ENCODE assay signal across 9 cellular contexts in genomic region chr15:67091966-67092677, GRCh38. TPM values are rescaled to one million over a fixed set of nuclear protein-coding genes. Genes with fewer than 3 reads are reported as not detected.
DNase-seq lines count a peak whose midpoint lies in the region; ATAC-seq and TF ChIP-seq lines count a peak whose summit lies in the region.
"Had no signal": no experiment of that assay in that cellular context is flagged by ENCODE, and none has a peak within 500 bp of the region (broad histone marks: within the 10 kb centered on the region; RNA-seq: fewer than 3 reads in every experiment).

No MANE protein-coding gene starts in this region.

- H3K36me3 Mint-ChIP-seq in activated T-cell treated with anti-CD3 and anti-CD28 coated beads, Interleukin-2, amount 50 U/mL, for 72 hours (ENCODE audit: insufficient read depth in 2 of 2), result peaks cover 6 to 11% of the 10 kb centered on the region in 2 donors
- peaks cover 33% of the 10 kb centered on the region for H3K36me3 Mint-ChIP-seq in activated B cell treated with CpG ODN at 0.5 μM for 24 hours (ENCODE audit: low read depth)

- peak overlapping the region; percentile 39 for H3K4me3 ChIP-seq in iPS-20b (ENCODE audit: low read length)
- H3K4me3 ChIP-seq in subcutaneous abdominal adipose tissue (ENCODE audit: low read depth in 1 of 5, low read length in 5 of 5), result no peak overlapping the region

- H3K4me1 ChIP-seq in iPS-20b (ENCODE audit: insufficient read depth, low read length) (peaks cover 31% of the 10 kb centered on the region), subcutaneous abdominal adipose tissue (ENCODE audit: control insufficient read depth in 5 of 5, insufficient read depth in 5 of 5, low read length in 5 of 5) (peaks cover 4 to 60% (median 57%) of the 10 kb centered on the region in 5 donors)

- H3K4me3 Mint-ChIP-seq in activated T-cell treated with anti-CD3 and anti-CD28 coated beads, Interleukin-2, amount 50 U/mL, for 72 hours, result peak overlapping the region; percentile 72 to 88
- peak overlapping the region; percentile 74 for H3K4me3 Mint-ChIP-seq in activated B cell treated with CpG ODN at 0.5 μM for 24 hours

- peak overlapping the region; percentile 97 for H3K27ac Mint-ChIP-seq in activated T-cell treated with anti-CD3 and anti-CD28 coated beads, Interleukin-2, amount 50 U/mL, for 72 hours
- peak overlapping the region; percentile 95 for H3K27ac Mint-ChIP-seq in activated B cell treated with CpG ODN at 0.5 μM for 24 hours

- POLR2A ChIA-PET in activated B cell treated with CpG ODN at 0.5 μM for 24 hours (lab: Charles Lee), result interaction anchor here (1.0 to 36.9 kb wide), 8 partner anchors 10 to 149 kb away, joined by 3 to 1703 read pairs (median 28); partner anchors contain the start of gene SMAD3

- no peak for DNase-seq in activated T-cell treated with anti-CD3 and anti-CD28 coated beads, Interleukin-2, amount 50 U/mL, for 72 hours
- no peak for DNase-seq in activated T-cell treated with anti-CD3 and anti-CD28 coated beads, Interleukin-2, amount 50 U/mL, for 1 hour
- DNase-seq in activated B cell treated with CpG ODN at 0.5 μM for 24 hours, result no peak
- DNase-seq in amniotic stem cell (lab: John Stamatoyannopoulos, UW), result no peak
- DNase-seq: stimulated activated CD4-positive, alpha-beta T cell treated with anti-CD3 and anti-CD28 coated beads, Interleukin-12 subunit alpha, Interleukin-12 subunit beta, amount 100 ng/mL, for 4 hours had no signal

- H3K9me3 Mint-ChIP-seq in activated T-cell treated with anti-CD3 and anti-CD28 coated beads, Interleukin-2, amount 50 U/mL, for 72 hours, result no peaks in the 10 kb centered on the region
- H3K9me3 Mint-ChIP-seq in activated B cell treated with CpG ODN at 0.5 μM for 24 hours, result no peaks in the 10 kb centered on the region

- H3K9ac ChIP-seq in iPS-20b (ENCODE audit: low read depth, low read length) (peak overlapping the region; percentile 57; the same call in 1 of the 2 replicates), subcutaneous abdominal adipose tissue (ENCODE audit: low read length in 5 of 5) (no peak overlapping the region)

- H3K9me3 ChIP-seq in iPS-20b (ENCODE audit: insufficient read depth, low read depth, low read length) (no peaks in the 10 kb centered on the region), subcutaneous abdominal adipose tissue (ENCODE audit: control insufficient read depth in 5 of 5, low read length in 5 of 5) (no peaks in the 10 kb centered on the region)

- H3K27me3 Mint-ChIP-seq in activated T-cell treated with anti-CD3 and anti-CD28 coated beads, Interleukin-2, amount 50 U/mL, for 72 hours (ENCODE audit: low read depth), result no peaks in the 10 kb centered on the region
- no peaks in the 10 kb centered on the region for H3K27me3 Mint-ChIP-seq in activated B cell treated with CpG ODN at 0.5 μM for 24 hours

- CTCF ChIA-PET in activated B cell treated with CpG ODN at 0.5 μM for 24 hours (lab: Charles Lee), result interaction anchor here (1.0 to 2.9 kb wide), 7 partner anchors 9 to 208 kb away, joined by 3 to 22 read pairs (median 7); no protein-coding TSS in a partner anchor

- H3K36me3 ChIP-seq in iPS-20b (ENCODE audit: insufficient read depth, low read depth, low read length), result no peaks in the 10 kb centered on the region; the same call in 1 of the 2 replicates
- peaks cover 3 to 20% (median 12%) of the 10 kb centered on the region in 5 donors for H3K36me3 ChIP-seq in subcutaneous abdominal adipose tissue (ENCODE audit: control insufficient read depth in 5 of 5, insufficient read depth in 5 of 5, low read length in 5 of 5)

- ATAC-seq in activated T-cell treated with anti-CD3 and anti-CD28 coated beads, Interleukin-2, amount 50 U/mL, for 72 hours (replicated peaks in 1 of 2), result no peak
- ATAC-seq in activated B cell treated with CpG ODN at 0.5 μM for 24 hours (ENCODE audit: low read depth) (no peak), HG03378 (IDR thresholded peaks at IDR 0.05; ENCODE audit: unreplicated experiment) (no peak), HG03039 (IDR thresholded peaks at IDR 0.05; ENCODE audit: unreplicated experiment) (no peak)

- TF ChIP-seq CTCF in activated B cell treated with CpG ODN at 0.5 μM for 24 hours (IDR thresholded peaks at IDR 0.05), result no peak

- H3K27me3 ChIP-seq in iPS-20b (ENCODE audit: insufficient read depth, low read length), result no peaks in the 10 kb centered on the region
- no peaks in the 10 kb centered on the region for H3K27me3 ChIP-seq in subcutaneous abdominal adipose tissue (ENCODE audit: control insufficient read depth in 5 of 5, insufficient read depth in 4 of 5, low read length in 5 of 5)

- intact Hi-C loops in activated B cell treated with CpG ODN at 0.5 μM for 24 hours (cut with micrococcal nuclease), result no loop called here

- H3K4me1 Mint-ChIP-seq in activated T-cell treated with anti-CD3 and anti-CD28 coated beads, Interleukin-2, amount 50 U/mL, for 72 hours (ENCODE audit: low read depth), result peaks cover 73% of the 10 kb centered on the region
- H3K4me1 Mint-ChIP-seq in activated B cell treated with CpG ODN at 0.5 μM for 24 hours, result peaks cover 100% of the 10 kb centered on the region

- H3K27ac ChIP-seq in iPS-20b (ENCODE audit: low read length) (no peak overlapping the region), subcutaneous abdominal adipose tissue (ENCODE audit: low read depth, low read length) (peak overlapping the region; percentile 57)

RNA-seq across cellular contexts. Expression of gene SMAD3, which starts 26.7 kb away (rescaled TPM):
- total RNA-seq in activated T-cell treated with anti-CD3 and anti-CD28 coated beads, Interleukin-2, amount 50 U/mL, for 72 hours, result 10 to 100 TPM; 47.4 to 68.9 TPM
- 85.9 and 118 TPM in 2 replicates for total RNA-seq in activated B cell treated with CpG ODN at 0.5 μM for 24 hours
